In the genomic region with DNA sequence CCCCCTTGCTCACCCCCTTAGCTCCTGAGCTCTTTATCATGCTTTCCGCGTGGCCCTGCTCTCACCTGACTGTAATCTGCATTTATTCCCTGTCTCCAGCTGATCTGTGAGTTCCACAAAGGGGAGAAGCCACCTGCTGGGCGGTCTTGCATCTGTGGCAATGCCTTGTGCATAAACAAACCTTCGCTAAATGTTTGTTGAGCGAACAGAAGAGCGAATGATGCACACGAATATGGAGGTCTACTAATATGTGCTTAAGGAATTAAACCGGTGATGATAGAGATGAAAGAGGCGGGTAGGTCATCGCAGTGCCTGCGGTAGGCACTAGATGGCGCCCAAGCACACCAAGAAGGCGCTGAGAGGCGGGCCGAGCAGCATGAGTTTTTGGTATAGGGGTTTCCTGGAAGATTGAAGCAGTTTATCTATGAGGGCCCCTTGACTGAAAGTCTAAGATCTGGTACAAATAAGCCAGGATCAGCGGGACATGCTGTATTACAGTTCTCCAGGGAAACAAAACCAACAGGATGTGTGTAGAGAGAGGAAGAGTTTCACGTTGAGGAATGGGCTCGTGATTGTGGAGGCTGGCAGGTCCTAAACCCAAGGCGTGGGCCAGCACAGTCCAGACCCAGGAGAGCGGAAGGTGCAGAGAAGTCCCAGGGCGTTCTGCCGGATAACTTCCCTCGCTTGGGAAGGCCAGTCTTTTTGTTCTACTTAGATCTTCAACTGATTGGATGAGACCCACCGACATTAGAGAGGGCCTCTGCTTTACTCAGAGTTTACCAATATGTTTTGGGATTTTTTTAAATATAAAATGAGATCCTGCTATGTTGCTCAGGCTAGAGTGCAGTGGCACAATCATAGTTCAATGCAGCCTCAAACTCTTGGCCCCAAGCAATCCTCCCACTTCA, we compare ENCODE assay signal across 1 cellular context.
A peak's percentile ranks its signal among the peaks of the same experiment; 100 is the strongest.
TF ChIP-seq lines count a peak whose summit lies in the region.

No MANE protein-coding gene starts in this region.

TF ChIP-seq in H1, 55 proteins besides CTCF, POLR2A, EP300 and RAD21:
- peak; percentile 22 for TF ChIP-seq ASH2L (IDR thresholded peaks at IDR 0.05; ENCODE audit: low read length)
- 0 out of 2 replicates have a peak, but pooled peaks have one; percentile 58 for TF ChIP-seq SP4 (IDR thresholded peaks at IDR 0.05; ENCODE audit: low read length)
- TF ChIP-seq, protein P1, sequence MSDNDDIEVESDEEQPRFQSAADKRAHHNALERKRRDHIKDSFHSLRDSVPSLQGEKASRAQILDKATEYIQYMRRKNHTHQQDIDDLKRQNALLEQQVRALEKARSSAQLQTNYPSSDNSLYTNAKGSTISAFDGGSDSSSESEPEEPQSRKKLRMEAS (IDR thresholded peaks at IDR 0.05): peak; percentile 22; the same call in 1 of the 2 replicates
- 0 out of 4 replicates have a peak, but pooled peaks of 1 of the 2 experiments have one; percentile 24 for TF ChIP-seq SIN3A (conservative IDR thresholded peaks at IDR 0.05 in 1 of 2, IDR thresholded peaks at IDR 0.05 in 1 of 2; ENCODE audit: low read depth in 1 of 2, low read length in 2 of 2)
- TF ChIP-seq CREB1 (IDR thresholded peaks at IDR 0.05): no peak
- TF ChIP-seq KDM1A (IDR thresholded peaks at IDR 0.05; ENCODE audit: borderline replicate concordance, low read length): 0 out of 2 replicates have a peak, but pooled peaks have one; percentile 8
- TF ChIP-seq SIRT6 (IDR thresholded peaks at IDR 0.05; ENCODE audit: low read length): no peak
- TF ChIP-seq BCL11A (IDR thresholded peaks at IDR 0.05; ENCODE audit: low read depth in 2 of 2, low read length in 2 of 2): no peak
- TF ChIP-seq, protein P2, sequence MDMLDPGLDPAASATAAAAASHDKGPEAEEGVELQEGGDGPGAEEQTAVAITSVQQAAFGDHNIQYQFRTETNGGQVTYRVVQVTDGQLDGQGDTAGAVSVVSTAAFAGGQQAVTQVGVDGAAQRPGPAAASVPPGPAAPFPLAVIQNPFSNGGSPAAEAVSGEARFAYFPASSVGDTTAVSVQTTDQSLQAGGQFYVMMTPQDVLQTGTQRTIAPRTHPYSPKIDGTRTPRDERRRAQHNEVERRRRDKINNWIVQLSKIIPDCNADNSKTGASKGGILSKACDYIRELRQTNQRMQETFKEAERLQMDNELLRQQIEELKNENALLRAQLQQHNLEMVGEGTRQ (IDR thresholded peaks at IDR 0.05; ENCODE audit: low read length): no peak
- TF ChIP-seq, protein P3, sequence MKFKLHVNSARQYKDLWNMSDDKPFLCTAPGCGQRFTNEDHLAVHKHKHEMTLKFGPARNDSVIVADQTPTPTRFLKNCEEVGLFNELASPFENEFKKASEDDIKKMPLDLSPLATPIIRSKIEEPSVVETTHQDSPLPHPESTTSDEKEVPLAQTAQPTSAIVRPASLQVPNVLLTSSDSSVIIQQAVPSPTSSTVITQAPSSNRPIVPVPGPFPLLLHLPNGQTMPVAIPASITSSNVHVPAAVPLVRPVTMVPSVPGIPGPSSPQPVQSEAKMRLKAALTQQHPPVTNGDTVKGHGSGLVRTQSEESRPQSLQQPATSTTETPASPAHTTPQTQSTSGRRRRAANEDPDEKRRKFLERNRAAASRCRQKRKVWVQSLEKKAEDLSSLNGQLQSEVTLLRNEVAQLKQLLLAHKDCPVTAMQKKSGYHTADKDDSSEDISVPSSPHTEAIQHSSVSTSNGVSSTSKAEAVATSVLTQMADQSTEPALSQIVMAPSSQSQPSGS (IDR thresholded peaks at IDR 0.05; ENCODE audit: low read length): peak; percentile 50; the same call in 1 of the 2 replicates
